Comparison of ENCODE assay signal across 19 cellular contexts in the genomic region with DNA sequence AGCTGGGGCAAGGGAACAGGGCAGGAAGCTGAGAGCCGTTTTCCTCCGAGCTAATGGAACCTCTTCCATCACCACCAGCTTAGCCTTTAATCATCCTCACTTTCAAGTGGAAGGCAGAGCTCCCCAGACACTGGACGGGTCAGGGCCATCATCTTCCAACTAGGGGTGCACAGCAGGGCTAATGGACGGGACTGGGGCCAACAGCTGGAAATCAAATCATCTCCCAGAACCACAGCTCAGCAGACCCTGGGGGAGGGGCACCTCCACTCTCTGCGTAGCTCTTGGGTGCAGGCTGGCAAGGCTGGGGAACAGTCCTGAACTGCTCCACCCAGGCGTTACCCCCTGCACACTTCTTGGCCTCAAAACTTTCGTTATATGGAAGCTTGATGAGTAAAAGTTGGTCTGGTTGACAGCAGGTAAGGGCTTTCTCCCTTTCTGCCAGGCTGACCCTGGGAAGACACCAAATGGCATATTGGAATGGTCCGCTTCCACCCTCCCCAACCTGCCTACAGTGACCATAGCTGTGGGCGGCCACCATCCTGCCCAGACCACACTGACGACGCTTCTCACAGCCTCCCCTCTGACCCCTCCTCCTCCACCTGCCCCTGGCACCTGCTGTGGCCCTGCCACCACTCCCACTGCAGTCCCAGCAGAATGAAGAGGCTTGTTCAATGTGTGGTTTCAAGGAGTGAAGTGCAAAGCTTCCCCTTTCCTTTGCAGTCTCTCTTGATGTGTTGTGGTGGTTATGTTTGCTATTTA.
"Had no signal": no experiment of that assay in that cellular context is flagged by ENCODE, and none has a peak within 500 bp of the region (broad histone marks: within the 10 kb centered on the region; RNA-seq: fewer than 3 reads in every experiment).

No MANE protein-coding gene starts in this region.

- ATAC-seq: activated CD4-positive, CD25-positive, alpha-beta regulatory T cell treated with anti-CD3 and anti-CD28 coated beads, Interleukin-2, amount 50 U/mL, for 24 hours; activated CD8-positive, alpha-beta memory T cell treated with anti-CD3 and anti-CD28 coated beads, Interleukin-2, amount 10 ng/mL, durations not matched to agents 7 days and 5 days; activated CD8-positive, alpha-beta T cell treated with anti-CD3 and anti-CD28 coated beads for 36 hours; activated naive CD8-positive, alpha-beta T cell treated with anti-CD3 and anti-CD28 coated beads, Interleukin-2, amount 50 U/mL, for 24 hours; heart left ventricle; left cardiac atrium; mucosa of descending colon had no signal

- H3K79me2 ChIP-seq: parathyroid adenoma had no signal

- H3K27ac ChIP-seq: heart left ventricle, thyroid gland, VCaP had no signal

- H3K9ac ChIP-seq: parathyroid adenoma had no signal

- H3K4me1 ChIP-seq: thyroid gland had no signal

- H3K36me3 ChIP-seq: heart left ventricle, thyroid gland had no signal

- DNase-seq: activated CD4-positive, alpha-beta T cell treated with anti-CD3 and anti-CD28 coated beads, Interleukin-2, amount 10 ng/mL, durations not matched to agents 24 days and 14 days; activated CD8-positive, alpha-beta memory T cell treated with anti-CD3 and anti-CD28 coated beads, Interleukin-2, amount 10 ng/mL, durations not matched to agents 7 days and 5 days; activated CD8-positive, alpha-beta T cell treated with anti-CD3 and anti-CD28 coated beads for 36 hours; activated gamma-delta T cell; activated naive CD4-positive, alpha-beta T cell treated with anti-CD3 and anti-CD28 coated beads, Interleukin-2, amount 50 U/mL, for 16 hours; activated naive CD8-positive, alpha-beta T cell treated with anti-CD3 and anti-CD28 coated beads, Interleukin-2, amount 50 U/mL, for 24 hours; cortex of kidney; heart left ventricle; islet precursor cell; left cardiac atrium; mucosa of descending colon; nephron progenitor cell; nucleus accumbens; stimulated activated CD4-positive, alpha-beta T cell treated with anti-CD3 and anti-CD28 coated beads, Interleukin-1b, Interleukin-23, amount 100 ng/mL, for 48 hours; substantia nigra; thyroid gland had no signal

- H3K27me3 ChIP-seq: thyroid gland had no signal

- H3K9me3 ChIP-seq: heart left ventricle, mucosa of descending colon, thyroid gland had no signal

- H3K4me3 ChIP-seq: heart left ventricle, mucosa of descending colon, thyroid gland had no signal
